Comparison of ENCODE assay signal across 23 cellular contexts in the genomic region with DNA sequence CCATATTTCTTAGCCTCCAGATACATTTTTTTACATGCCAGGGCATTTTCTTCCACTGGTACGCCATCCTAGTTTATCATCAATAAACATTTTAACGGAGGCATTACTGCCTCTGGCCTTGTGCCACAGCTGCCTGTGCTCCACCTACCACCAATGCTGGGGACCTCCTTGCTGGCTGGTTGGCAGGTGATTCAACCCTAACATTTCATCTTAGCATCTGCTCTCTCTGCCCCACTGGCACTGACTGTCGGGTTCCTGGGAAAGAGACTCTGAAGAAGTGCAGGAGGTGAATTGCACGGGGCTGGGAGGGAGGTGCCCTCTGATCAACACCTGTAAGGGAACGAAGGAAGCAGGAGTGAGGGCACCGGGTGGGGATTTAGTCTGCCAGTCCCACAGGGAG.
"Had no signal": no experiment of that assay in that cellular context is flagged by ENCODE, and none has a peak within 500 bp of the region (broad histone marks: within the 10 kb centered on the region; RNA-seq: fewer than 3 reads in every experiment).

No MANE protein-coding gene starts in this region.

- H3K4me2 ChIP-seq: neural progenitor cell had no signal

- H3K4me3 ChIP-seq: neural progenitor cell, ovary, psoas muscle, right lobe of liver, sigmoid colon, stomach, thoracic aorta, thyroid gland, tibial nerve, upper lobe of left lung, vagina had no signal

- DNase-seq: occipital lobe; ovary; psoas muscle; right cardiac atrium; right lobe of liver; sigmoid colon; small intestine; stimulated activated CD4-positive, alpha-beta T cell treated with anti-CD3 and anti-CD28 coated beads, Interleukin-15, amount 100 ng/mL, for 24 hours; stimulated activated CD4-positive, alpha-beta T cell treated with anti-CD3 and anti-CD28 coated beads, Interleukin-2, amount 100 ng/mL, for 24 hours; stimulated activated CD4-positive, alpha-beta T cell treated with anti-CD3 and anti-CD28 coated beads, Interleukin-2, amount 100 ng/mL, for 48 hours; stimulated activated CD4-positive, alpha-beta T cell treated with anti-CD3 and anti-CD28 coated beads, Interleukin-4, amount 100 ng/mL, for 24 hours; stimulated activated naive B cell treated with anti-CD40 and anti-IgM and Interleukin-4, amounts not matched to agents 10 μg/mL and 1 μg/mL and 100 μg/mL, for 72 hours; stimulated activated naive CD4-positive, alpha-beta T cell treated with Interleukin-2 at 50 U/mL for 16 hours; stomach; thyroid gland; trophoblast cell; upper lobe of left lung had no signal

- FAIRE-seq: small intestine, urothelium cell line had no signal

- H3K9ac ChIP-seq: neural progenitor cell, parathyroid adenoma had no signal

- H2AFZ ChIP-seq: neural progenitor cell, parathyroid adenoma had no signal

- H3K79me2 ChIP-seq: parathyroid adenoma had no signal

- H3K36me3 ChIP-seq: neural progenitor cell, ovary, right lobe of liver, sigmoid colon, stomach, thoracic aorta, thyroid gland, tibial nerve, upper lobe of left lung, vagina had no signal

- H3K27me3 ChIP-seq: ovary, right lobe of liver, thyroid gland, tibial nerve, upper lobe of left lung, vagina had no signal

- H3K9me3 ChIP-seq: ovary, psoas muscle, right lobe of liver, sigmoid colon, stomach, thoracic aorta, thyroid gland, tibial nerve, upper lobe of left lung, vagina had no signal

- H3K4me1 ChIP-seq: neural progenitor cell, parathyroid adenoma, psoas muscle, right lobe of liver, sigmoid colon, stomach, thyroid gland, tibial nerve, upper lobe of left lung, vagina had no signal

- H3K27ac ChIP-seq: neural progenitor cell, ovary, parathyroid adenoma, psoas muscle, right lobe of liver, sigmoid colon, stomach, thoracic aorta, thyroid gland, tibial nerve, upper lobe of left lung, vagina had no signal
